In genomic region chr15:90060797-90061196, GRCh38 we compare ENCODE assay signal across 14 cellular contexts. TPM values are rescaled to one million over a fixed set of nuclear protein-coding genes. Genes with fewer than 3 reads are reported as not detected.
DNase-seq lines count a peak whose midpoint lies in the region; ATAC-seq and TF ChIP-seq lines count a peak whose summit lies in the region.
"Had no signal": no experiment of that assay in that cellular context is flagged by ENCODE, and none has a peak within 500 bp of the region (broad histone marks: within the 10 kb centered on the region; RNA-seq: fewer than 3 reads in every experiment).

No MANE protein-coding gene starts in this region.

- H3K36me3 ChIP-seq in Peyer's patch: no peaks in the 10 kb centered on the region

- no peaks in the 10 kb centered on the region for H3K27me3 ChIP-seq in Peyer's patch

- H3K9me3 Mint-ChIP-seq in activated T-cell treated with anti-CD3 and anti-CD28 coated beads, Interleukin-2, amount 50 U/mL, for 72 hours: no peaks in the 10 kb centered on the region

- H3K27ac Mint-ChIP-seq in activated T-cell treated with anti-CD3 and anti-CD28 coated beads, Interleukin-2, amount 50 U/mL, for 72 hours: peak overlapping the region; percentile 78

- H3K9me3 ChIP-seq in Peyer's patch: no peaks in the 10 kb centered on the region

- no peak for TF ChIP-seq POLR2A in Peyer's patch (IDR thresholded peaks at IDR 0.05)

- no peak overlapping the region for H3K4me3 ChIP-seq in Peyer's patch
- no peak overlapping the region for H3K4me3 ChIP-seq in fibroblast of mammary gland (ENCODE audit: control insufficient read depth, low read depth, low read length)
- H3K4me3 ChIP-seq: smooth muscle cell had no signal

- TF ChIP-seq CTCF in Peyer's patch (IDR thresholded peaks at IDR 0.05): no peak
- no peak for TF ChIP-seq CTCF in fibroblast of mammary gland (conservative IDR thresholded peaks at IDR 0.05; ENCODE audit: control insufficient read depth, insufficient read depth, low read depth, low read length)

- DNase-seq in activated T-cell treated with anti-CD3 and anti-CD28 coated beads, Interleukin-2, amount 50 U/mL, for 72 hours: no peak
- no peak for DNase-seq in activated T-cell treated with anti-CD3 and anti-CD28 coated beads, Interleukin-2, amount 50 U/mL, for 1 hour
- DNase-seq in Peyer's patch (no peak), fibroblast of mammary gland (ENCODE audit: low read depth) (peak; percentile 21), stromal cell of bone marrow (ENCODE audit: low read depth) (peak; percentile 7), cardiac septum (ENCODE audit: low spot score) (no peak), DMS79 (lab: John Stamatoyannopoulos, UW) (no peak)
- DNase-seq: activated CD4-positive, CD25-positive, alpha-beta regulatory T cell; activated gamma-delta T cell treated with Interleukin-2 at 50 U/mL for 16 hours; NCI-H1048; NCI-H510A treated with DMSO at 0.1 percent for 48 hours; SIG-M5 had no signal

- H3K27ac ChIP-seq in Peyer's patch: peak overlapping the region in 3 of 4 donors; percentile 74 to 83 (median 79)

- ATAC-seq in activated T-cell treated with anti-CD3 and anti-CD28 coated beads, Interleukin-2, amount 50 U/mL, for 72 hours (replicated peaks in 1 of 2): no peak
- no peak for ATAC-seq in HG02884 (IDR thresholded peaks at IDR 0.05; ENCODE audit: unreplicated experiment)

- no peak overlapping the region for H3K4me3 Mint-ChIP-seq in activated T-cell treated with anti-CD3 and anti-CD28 coated beads, Interleukin-2, amount 50 U/mL, for 72 hours

- intact Hi-C loops in cardiac septum (cut with DNase I): loop anchor here (10.0 kb wide), 1 partner anchor 296 kb away; no protein-coding TSS in a partner anchor

- peaks cover 0 to 1% of the 10 kb centered on the region in 2 donors for H3K36me3 Mint-ChIP-seq in activated T-cell treated with anti-CD3 and anti-CD28 coated beads, Interleukin-2, amount 50 U/mL, for 72 hours (ENCODE audit: insufficient read depth in 2 of 2)

- H3K27me3 Mint-ChIP-seq in activated T-cell treated with anti-CD3 and anti-CD28 coated beads, Interleukin-2, amount 50 U/mL, for 72 hours (ENCODE audit: low read depth): no peaks in the 10 kb centered on the region

- H3K4me1 Mint-ChIP-seq in activated T-cell treated with anti-CD3 and anti-CD28 coated beads, Interleukin-2, amount 50 U/mL, for 72 hours (ENCODE audit: low read depth): peaks cover 65% of the 10 kb centered on the region

- peaks cover 18 to 66% (median 31%) of the 10 kb centered on the region in 4 donors for H3K4me1 ChIP-seq in Peyer's patch

RNA-seq across cellular contexts. Expression of gene IDH2, which starts 41.5 kb away (rescaled TPM):
- 100 to 1,000 TPM; 123 to 170 TPM for total RNA-seq in activated T-cell treated with anti-CD3 and anti-CD28 coated beads, Interleukin-2, amount 50 U/mL, for 72 hours
- total RNA-seq in Peyer's patch (100 to 1,000 TPM in 3 of 4 donors, 10 to 100 TPM in 1; 89.9 to 184 (median 119) TPM), cardiac septum (455 TPM)

RNA-seq across cellular contexts. Expression of gene ZNF710, which starts 59.7 kb away (rescaled TPM):
- total RNA-seq in activated T-cell treated with anti-CD3 and anti-CD28 coated beads, Interleukin-2, amount 50 U/mL, for 72 hours: 10 to 100 TPM; 26.6 to 32.3 TPM
- 10 to 100 TPM; 19.8 to 31.3 (median 23.2) TPM for total RNA-seq in Peyer's patch
- total RNA-seq in cardiac septum: 3.9 TPM

Comparison
In these comparisons a context has a peak if more than half of its experiments do, and no peak if none do; other contexts are left out.
1. DNase-seq: peak in fibroblast of mammary gland (single experiment) and stromal cell of bone marrow (single experiment); none in activated T-cell treated with anti-CD3 and anti-CD28 coated beads, Interleukin-2, amount 50 U/mL, for 72 hours (0 of 2), activated T-cell treated with anti-CD3 and anti-CD28 coated beads, Interleukin-2, amount 50 U/mL, for 1 hour (single experiment), Peyer's patch (0 of 3), cardiac septum (single experiment) and DMS79 (single experiment).